1 cellular context compared by ENCODE assay signal in the genomic region with DNA sequence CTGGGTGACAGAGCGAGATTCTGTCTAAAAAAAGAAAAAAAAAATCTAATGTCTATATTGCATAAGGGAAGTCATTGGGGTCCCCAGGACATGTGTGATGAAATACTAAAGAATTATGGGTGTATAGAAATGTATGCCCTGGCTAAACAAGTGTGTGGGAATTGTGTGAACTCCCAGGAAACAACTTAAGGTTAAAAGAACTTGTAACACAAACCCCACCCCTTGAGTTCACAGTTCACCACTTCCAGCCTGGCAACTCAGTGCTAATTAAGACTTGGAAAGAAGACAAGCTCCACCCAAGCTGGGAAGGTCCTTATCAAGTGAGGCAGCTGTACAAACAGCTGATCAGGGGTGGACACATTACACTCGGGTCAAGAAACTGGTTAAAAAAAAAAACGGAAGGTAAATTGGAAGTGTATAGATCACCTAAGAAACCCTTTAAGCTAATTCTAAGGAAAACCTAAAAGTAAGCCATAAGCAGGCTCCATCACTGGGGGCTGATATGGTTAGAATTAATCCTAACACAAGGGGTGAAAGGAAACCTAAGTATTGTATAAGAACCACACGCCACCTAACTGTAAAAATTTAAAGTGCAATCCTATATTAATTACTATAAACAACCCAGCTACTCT.
A peak's percentile ranks its signal among the peaks of the same experiment; 100 is the strongest.
TF ChIP-seq lines count a peak whose summit lies in the region.

No MANE protein-coding gene starts in this region.

TF ChIP-seq in HepG2, 621 proteins besides CTCF, POLR2A, EP300 and RAD21 (continued from another document and continues in another):
- TF ChIP-seq, protein P1, sequence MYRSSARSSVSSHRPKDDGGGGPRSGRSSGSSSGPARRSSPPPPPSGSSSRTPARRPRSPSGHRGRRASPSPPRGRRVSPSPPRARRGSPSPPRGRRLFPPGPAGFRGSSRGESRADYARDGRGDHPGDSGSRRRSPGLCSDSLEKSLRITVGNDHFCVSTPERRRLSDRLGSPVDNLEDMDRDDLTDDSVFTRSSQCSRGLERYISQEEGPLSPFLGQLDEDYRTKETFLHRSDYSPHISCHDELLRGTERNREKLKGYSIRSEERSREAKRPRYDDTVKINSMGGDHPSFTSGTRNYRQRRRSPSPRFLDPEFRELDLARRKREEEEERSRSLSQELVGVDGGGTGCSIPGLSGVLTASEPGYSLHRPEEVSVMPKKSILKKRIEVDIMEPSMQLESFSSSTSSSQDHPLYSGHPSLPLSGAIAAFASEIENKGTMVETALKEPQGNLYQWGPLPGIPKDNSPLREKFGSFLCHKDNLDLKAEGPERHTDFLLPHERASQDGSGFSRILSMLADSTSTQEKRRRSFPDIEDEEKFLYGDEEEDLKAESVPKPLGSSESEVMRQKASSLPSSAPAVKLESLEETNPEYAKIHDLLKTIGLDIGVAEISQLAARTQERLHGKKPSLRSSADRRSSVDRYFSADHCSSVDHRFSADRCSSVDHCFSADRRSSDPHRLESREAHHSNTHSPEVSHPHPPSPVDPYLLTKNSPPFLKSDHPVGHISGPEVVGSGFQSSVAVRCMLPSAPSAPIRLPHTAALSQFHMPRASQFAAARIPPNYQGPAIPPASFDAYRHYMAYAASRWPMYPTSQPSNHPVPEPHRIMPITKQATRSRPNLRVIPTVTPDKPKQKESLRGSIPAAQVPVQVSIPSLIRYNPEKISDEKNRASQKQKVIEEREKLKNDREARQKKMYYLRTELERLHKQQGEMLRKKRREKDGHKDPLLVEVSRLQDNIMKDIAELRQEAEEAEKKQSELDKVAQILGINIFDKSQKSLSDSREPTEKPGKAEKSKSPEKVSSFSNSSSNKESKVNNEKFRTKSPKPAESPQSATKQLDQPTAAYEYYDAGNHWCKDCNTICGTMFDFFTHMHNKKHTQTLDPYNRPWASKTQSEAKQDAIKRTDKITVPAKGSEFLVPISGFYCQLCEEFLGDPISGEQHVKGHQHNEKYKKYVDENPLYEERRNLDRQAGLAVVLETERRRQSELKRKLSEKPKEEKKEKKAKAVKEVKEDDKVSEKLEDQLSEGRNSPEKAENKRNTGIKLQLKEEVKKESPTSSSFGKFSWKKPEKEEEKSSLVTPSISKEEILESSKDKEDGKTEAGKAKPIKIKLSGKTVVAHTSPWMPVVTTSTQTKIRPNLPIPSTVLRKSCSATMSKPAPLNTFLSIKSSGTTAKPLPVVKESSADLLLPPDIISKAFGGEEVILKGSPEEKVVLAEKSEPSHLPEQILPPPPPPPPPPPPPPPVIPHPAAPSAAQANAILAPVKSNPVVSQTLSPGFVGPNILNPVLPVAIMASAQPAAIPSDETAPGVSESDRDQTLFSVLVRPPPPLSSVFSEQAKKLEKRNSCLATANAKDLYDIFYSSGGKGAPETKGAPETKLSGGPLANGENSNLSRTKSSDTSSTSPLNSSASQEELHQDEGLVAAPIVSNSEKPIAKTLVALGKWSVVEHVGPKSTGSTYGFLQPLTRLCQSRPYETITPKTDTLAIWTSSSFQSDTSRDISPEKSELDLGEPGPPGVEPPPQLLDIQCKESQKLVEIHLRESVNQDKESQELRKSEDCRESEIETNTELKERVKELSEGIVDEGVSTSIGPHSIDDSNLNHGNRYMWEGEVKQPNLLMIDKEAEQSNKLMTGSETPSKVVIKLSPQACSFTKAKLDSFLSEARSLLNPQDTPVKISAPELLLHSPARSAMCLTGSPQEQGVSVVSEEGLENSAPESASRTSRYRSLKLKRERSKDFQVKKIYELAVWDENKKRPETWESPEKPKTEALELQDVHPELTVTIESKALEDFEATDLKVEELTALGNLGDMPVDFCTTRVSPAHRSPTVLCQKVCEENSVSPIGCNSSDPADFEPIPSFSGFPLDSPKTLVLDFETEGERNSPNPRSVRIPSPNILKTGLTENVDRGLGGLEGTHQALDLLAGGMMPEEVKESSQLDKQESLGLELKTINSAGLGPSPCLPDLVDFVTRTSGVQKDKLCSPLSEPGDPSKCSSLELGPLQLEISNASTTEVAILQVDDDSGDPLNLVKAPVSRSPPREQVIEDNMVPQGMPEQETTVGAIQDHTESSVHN (CRISPR knock-in tag; IDR thresholded peaks at IDR 0.05): no peak
- TF ChIP-seq MBNL3 (CRISPR knock-in tag; conservative IDR thresholded peaks at IDR 0.05) (no peak), ZFP90 (CRISPR knock-in tag; IDR thresholded peaks at IDR 0.05; ENCODE audit: borderline replicate concordance) (no peak), SIN3A (IDR thresholded peaks at IDR 0.05; ENCODE audit: borderline replicate concordance, low read depth, low read length) (0 out of 2 replicates have a peak, but pooled peaks have one; percentile 43), ELF1 (CRISPR knock-in tag; IDR thresholded peaks at IDR 0.05) (no peak), ZNF781 (CRISPR knock-in tag; IDR thresholded peaks at IDR 0.05; ENCODE audit: borderline replicate concordance, not compliant biosample characterization) (no peak), SRSF1 (optimal IDR thresholded peaks at IDR 0.05; ENCODE audit: low read depth, low read length) (no peak), ARNTL (CRISPR knock-in tag; IDR thresholded peaks at IDR 0.05) (0 out of 2 replicates have a peak, but pooled peaks have one; percentile 41), ZSCAN12 (CRISPR knock-in tag; IDR thresholded peaks at IDR 0.05) (no peak), KLF12 (CRISPR knock-in tag; IDR thresholded peaks at IDR 0.05; ENCODE audit: borderline replicate concordance) (no peak), ZNF260 (CRISPR knock-in tag; IDR thresholded peaks at IDR 0.05; ENCODE audit: borderline replicate concordance, low read depth) (no peak), ZNF24 (IDR thresholded peaks at IDR 0.05) (no peak), ZNF792 (CRISPR knock-in tag; IDR thresholded peaks at IDR 0.05) (no peak), STAG1 (CRISPR knock-in tag; IDR thresholded peaks at IDR 0.05) (peak; percentile 29), HMGA1 (CRISPR knock-in tag; conservative IDR thresholded peaks at IDR 0.05) (no peak), ATF7 (IDR thresholded peaks at IDR 0.05) (0 out of 2 replicates have a peak, but pooled peaks have one; percentile 11), ATF7 (CRISPR knock-in tag; IDR thresholded peaks at IDR 0.05) (no peak), ZNF138 (CRISPR knock-in tag; IDR thresholded peaks at IDR 0.05; ENCODE audit: low read depth) (no peak), FOXJ3 (CRISPR knock-in tag; IDR thresholded peaks at IDR 0.05; ENCODE audit: borderline replicate concordance) (no peak), HIVEP1 (CRISPR knock-in tag; IDR thresholded peaks at IDR 0.05) (no peak), ZNF644 (CRISPR knock-in tag; IDR thresholded peaks at IDR 0.05; ENCODE audit: low read depth) (0 out of 2 replicates have a peak, but pooled peaks have one; percentile 10), MED1 (CRISPR knock-in tag; IDR thresholded peaks at IDR 0.05) (0 out of 2 replicates have a peak, but pooled peaks have one; percentile 37), CREB1 (IDR thresholded peaks at IDR 0.05) (no peak), CREB1 (CRISPR knock-in tag; IDR thresholded peaks at IDR 0.05) (no peak), ZNF619 (CRISPR knock-in tag; IDR thresholded peaks at IDR 0.05) (no peak), MAFF (IDR thresholded peaks at IDR 0.05; ENCODE audit: low read depth, low read length) (no peak), ZNF383 (CRISPR knock-in tag; IDR thresholded peaks at IDR 0.05; ENCODE audit: borderline replicate concordance) (no peak), ZNF232 (CRISPR knock-in tag; IDR thresholded peaks at IDR 0.05; ENCODE audit: borderline replicate concordance) (no peak), FOSL2 (CRISPR knock-in tag; IDR thresholded peaks at IDR 0.05) (peak; percentile 27)
- TF ChIP-seq, protein P2, sequence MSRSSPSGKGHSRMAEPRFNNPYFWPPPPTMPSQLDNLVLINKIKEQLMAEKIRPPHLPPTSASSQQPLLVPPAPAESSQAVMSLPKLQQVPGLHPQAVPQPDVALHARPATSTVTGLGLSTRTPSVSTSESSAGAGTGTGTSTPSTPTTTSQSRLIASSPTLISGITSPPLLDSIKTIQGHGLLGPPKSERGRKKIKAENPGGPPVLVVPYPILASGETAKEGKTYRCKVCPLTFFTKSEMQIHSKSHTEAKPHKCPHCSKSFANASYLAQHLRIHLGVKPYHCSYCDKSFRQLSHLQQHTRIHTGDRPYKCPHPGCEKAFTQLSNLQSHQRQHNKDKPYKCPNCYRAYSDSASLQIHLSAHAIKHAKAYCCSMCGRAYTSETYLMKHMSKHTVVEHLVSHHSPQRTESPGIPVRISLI (CRISPR knock-in tag; IDR thresholded peaks at IDR 0.05; ENCODE audit: borderline replicate concordance): peak; percentile 34; the same call in 1 of the 2 replicates
- TF ChIP-seq, protein P3, sequence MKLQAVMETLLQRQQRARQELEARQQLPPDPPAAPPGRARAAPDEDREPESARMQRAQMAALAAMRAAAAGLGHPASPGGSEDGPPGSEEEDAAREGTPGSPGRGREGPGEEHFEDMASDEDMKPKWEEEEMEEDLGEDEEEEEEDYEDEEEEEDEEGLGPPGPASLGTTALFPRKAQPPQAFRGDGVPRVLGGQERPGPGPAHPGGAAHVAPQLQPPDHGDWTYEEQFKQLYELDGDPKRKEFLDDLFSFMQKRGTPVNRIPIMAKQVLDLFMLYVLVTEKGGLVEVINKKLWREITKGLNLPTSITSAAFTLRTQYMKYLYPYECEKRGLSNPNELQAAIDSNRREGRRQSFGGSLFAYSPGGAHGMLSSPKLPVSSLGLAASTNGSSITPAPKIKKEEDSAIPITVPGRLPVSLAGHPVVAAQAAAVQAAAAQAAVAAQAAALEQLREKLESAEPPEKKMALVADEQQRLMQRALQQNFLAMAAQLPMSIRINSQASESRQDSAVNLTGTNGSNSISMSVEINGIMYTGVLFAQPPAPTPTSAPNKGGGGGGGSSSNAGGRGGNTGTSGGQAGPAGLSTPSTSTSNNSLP (IDR thresholded peaks at IDR 0.05; ENCODE audit: low read depth, low read length): peak; percentile 23; the same call in 1 of the 2 replicates
- TF ChIP-seq, protein P4, sequence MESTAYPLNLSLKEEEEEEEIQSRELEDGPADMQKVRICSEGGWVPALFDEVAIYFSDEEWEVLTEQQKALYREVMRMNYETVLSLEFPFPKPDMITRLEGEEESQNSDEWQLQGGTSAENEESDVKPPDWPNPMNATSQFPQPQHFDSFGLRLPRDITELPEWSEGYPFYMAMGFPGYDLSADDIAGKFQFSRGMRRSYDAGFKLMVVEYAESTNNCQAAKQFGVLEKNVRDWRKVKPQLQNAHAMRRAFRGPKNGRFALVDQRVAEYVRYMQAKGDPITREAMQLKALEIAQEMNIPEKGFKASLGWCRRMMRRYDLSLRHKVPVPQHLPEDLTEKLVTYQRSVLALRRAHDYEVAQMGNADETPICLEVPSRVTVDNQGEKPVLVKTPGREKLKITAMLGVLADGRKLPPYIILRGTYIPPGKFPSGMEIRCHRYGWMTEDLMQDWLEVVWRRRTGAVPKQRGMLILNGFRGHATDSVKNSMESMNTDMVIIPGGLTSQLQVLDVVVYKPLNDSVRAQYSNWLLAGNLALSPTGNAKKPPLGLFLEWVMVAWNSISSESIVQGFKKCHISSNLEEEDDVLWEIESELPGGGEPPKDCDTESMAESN (CRISPR knock-in tag; conservative IDR thresholded peaks at IDR 0.05): no peak
- TF ChIP-seq, protein P5, sequence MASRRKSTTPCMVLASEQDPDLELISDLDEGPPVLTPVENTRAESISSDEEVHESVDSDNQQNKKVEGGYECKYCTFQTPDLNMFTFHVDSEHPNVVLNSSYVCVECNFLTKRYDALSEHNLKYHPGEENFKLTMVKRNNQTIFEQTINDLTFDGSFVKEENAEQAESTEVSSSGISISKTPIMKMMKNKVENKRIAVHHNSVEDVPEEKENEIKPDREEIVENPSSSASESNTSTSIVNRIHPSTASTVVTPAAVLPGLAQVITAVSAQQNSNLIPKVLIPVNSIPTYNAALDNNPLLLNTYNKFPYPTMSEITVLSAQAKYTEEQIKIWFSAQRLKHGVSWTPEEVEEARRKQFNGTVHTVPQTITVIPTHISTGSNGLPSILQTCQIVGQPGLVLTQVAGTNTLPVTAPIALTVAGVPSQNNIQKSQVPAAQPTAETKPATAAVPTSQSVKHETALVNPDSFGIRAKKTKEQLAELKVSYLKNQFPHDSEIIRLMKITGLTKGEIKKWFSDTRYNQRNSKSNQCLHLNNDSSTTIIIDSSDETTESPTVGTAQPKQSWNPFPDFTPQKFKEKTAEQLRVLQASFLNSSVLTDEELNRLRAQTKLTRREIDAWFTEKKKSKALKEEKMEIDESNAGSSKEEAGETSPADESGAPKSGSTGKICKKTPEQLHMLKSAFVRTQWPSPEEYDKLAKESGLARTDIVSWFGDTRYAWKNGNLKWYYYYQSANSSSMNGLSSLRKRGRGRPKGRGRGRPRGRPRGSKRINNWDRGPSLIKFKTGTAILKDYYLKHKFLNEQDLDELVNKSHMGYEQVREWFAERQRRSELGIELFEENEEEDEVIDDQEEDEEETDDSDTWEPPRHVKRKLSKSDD (CRISPR knock-in tag; IDR thresholded peaks at IDR 0.05; ENCODE audit: low read depth): no peak
- TF ChIP-seq, protein P6, sequence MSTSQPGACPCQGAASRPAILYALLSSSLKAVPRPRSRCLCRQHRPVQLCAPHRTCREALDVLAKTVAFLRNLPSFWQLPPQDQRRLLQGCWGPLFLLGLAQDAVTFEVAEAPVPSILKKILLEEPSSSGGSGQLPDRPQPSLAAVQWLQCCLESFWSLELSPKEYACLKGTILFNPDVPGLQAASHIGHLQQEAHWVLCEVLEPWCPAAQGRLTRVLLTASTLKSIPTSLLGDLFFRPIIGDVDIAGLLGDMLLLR (CRISPR knock-in tag; IDR thresholded peaks at IDR 0.05): no peak
- TF ChIP-seq, protein P7, sequence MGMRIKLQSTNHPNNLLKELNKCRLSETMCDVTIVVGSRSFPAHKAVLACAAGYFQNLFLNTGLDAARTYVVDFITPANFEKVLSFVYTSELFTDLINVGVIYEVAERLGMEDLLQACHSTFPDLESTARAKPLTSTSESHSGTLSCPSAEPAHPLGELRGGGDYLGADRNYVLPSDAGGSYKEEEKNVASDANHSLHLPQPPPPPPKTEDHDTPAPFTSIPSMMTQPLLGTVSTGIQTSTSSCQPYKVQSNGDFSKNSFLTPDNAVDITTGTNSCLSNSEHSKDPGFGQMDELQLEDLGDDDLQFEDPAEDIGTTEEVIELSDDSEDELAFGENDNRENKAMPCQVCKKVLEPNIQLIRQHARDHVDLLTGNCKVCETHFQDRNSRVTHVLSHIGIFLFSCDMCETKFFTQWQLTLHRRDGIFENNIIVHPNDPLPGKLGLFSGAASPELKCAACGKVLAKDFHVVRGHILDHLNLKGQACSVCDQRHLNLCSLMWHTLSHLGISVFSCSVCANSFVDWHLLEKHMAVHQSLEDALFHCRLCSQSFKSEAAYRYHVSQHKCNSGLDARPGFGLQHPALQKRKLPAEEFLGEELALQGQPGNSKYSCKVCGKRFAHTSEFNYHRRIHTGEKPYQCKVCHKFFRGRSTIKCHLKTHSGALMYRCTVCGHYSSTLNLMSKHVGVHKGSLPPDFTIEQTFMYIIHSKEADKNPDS (CRISPR knock-in tag; IDR thresholded peaks at IDR 0.05): no peak
- TF ChIP-seq, protein P8, sequence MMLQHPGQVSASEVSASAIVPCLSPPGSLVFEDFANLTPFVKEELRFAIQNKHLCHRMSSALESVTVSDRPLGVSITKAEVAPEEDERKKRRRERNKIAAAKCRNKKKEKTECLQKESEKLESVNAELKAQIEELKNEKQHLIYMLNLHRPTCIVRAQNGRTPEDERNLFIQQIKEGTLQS (CRISPR knock-in tag; IDR thresholded peaks at IDR 0.05): no peak
- TF ChIP-seq, protein P9, sequence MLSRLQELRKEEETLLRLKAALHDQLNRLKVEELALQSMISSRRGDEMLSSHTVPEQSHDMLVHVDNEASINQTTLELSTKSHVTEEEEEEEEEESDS (CRISPR knock-in tag; IDR thresholded peaks at IDR 0.05; ENCODE audit: borderline replicate concordance): no peak
- TF ChIP-seq, protein P10, sequence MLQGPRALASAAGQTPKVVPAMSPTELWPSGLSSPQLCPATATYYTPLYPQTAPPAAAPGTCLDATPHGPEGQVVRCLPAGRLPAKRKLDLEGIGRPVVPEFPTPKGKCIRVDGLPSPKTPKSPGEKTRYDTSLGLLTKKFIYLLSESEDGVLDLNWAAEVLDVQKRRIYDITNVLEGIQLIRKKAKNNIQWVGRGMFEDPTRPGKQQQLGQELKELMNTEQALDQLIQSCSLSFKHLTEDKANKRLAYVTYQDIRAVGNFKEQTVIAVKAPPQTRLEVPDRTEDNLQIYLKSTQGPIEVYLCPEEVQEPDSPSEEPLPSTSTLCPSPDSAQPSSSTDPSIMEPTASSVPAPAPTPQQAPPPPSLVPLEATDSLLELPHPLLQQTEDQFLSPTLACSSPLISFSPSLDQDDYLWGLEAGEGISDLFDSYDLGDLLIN (CRISPR knock-in tag; IDR thresholded peaks at IDR 0.05; ENCODE audit: borderline replicate concordance): no peak
